Comparison of ENCODE assay signal across 8 cellular contexts in the genomic region with DNA sequence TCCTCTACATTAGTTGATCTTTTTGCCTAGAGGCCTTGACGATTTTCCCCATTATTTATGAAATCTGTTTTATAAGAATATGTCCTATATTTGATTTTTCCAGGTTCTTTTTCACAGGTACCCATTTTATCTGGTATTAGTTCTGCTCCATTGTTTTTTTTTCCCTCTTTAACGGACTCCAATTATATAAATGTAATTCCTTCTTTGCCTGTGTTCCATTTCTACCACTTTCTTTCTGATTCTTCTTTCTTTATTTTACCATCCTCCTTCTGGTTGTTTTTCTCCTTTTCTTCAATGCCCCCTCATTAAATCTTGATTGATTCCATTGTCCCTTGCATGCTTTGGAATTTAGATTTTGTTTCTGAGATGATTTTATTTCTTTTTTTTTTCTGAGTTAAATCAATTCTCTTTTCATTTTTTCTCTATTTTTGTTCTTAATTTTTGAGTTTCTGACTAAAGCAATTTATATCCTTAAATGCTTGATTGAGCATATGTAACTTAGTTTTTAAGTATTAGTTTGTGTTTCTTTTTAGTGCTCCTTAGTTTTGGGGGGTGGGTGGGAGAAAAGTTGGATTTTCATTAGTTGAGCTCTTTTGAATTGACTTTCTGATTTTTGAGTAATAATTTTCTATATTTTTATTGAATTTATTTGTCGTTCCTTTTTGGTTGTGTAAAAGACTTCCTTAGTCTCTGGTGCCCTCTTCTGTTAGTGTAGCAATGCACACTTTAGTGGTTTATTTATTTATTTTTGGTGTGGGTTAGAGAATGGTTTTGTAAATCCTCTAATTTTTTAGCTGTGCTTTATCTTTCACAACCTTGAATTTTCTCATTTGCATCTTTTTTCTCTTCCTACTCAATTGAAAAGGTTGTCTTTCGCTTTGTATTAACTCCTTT.
DNase-seq lines count a peak whose midpoint lies in the region; ATAC-seq and TF ChIP-seq lines count a peak whose summit lies in the region.

No MANE protein-coding gene starts in this region.

- H3K36me3 ChIP-seq in heart right ventricle (peaks cover 0 to 6% (median 0%) of the 10 kb centered on the region in 9 donors), OCI-LY3 (replicated peaks; ENCODE audit: low read depth, low read length) (no peaks in the 10 kb centered on the region), upper lobe of right lung (no peaks in the 10 kb centered on the region)

- H3K79me2 ChIP-seq in OCI-LY3 (ENCODE audit: low read length) = 0 out of 2 replicates have a peak, but pooled peaks cover 2% of the 10 kb centered on the region

- H3K4me1 ChIP-seq in heart right ventricle (peaks cover 0 to 9% (median 0%) of the 10 kb centered on the region in 9 donors), OCI-LY3 (ENCODE audit: low read length) (peaks cover 13% of the 10 kb centered on the region), upper lobe of right lung (no peaks in the 10 kb centered on the region)

- no peaks in the 10 kb centered on the region for H3K27me3 Mint-ChIP-seq in activated CD8-positive, alpha-beta memory T cell treated with anti-CD3 and anti-CD28 coated beads, Interleukin-2, amount 10 ng/mL, durations not matched to agents 7 days and 5 days

- intact Hi-C loops in heart right ventricle (cut with DNase I) = loop anchor here in 8 of 10 donors (2.0 to 10.0 kb wide), 5 partner anchors 187 to 347 kb away; no protein-coding TSS in a partner anchor
- intact Hi-C loops in Right ventricle myocardium superior (cut with DNase I) = loop anchor here (5.0 kb wide), 1 partner anchor 260 kb away; no protein-coding TSS in a partner anchor
- intact Hi-C loops in upper lobe of right lung (cut with DNase I) = no loop called here

- WGBS in heart right ventricle, 2 donors = 87 to 88% methylated on average over 4 of the region's 4 CpGs

- H4K20me1 ChIP-seq in OCI-LY3 (ENCODE audit: insufficient read depth, low read length) = no peaks in the 10 kb centered on the region; the same call in 1 of the 2 replicates

- H3K27ac Mint-ChIP-seq in activated CD8-positive, alpha-beta memory T cell treated with anti-CD3 and anti-CD28 coated beads, Interleukin-2, amount 10 ng/mL, durations not matched to agents 7 days and 5 days = no peak overlapping the region

- peaks cover 15% of the 10 kb centered on the region for H3K4me1 Mint-ChIP-seq in activated CD8-positive, alpha-beta memory T cell treated with anti-CD3 and anti-CD28 coated beads, Interleukin-2, amount 10 ng/mL, durations not matched to agents 7 days and 5 days

- no peak overlapping the region for H3K27ac ChIP-seq in heart right ventricle
- no peak overlapping the region for H3K27ac ChIP-seq in OCI-LY3 (ENCODE audit: low read length)
- H3K27ac ChIP-seq in upper lobe of right lung = no peak overlapping the region

- H3K9me3 ChIP-seq in heart right ventricle = peaks cover 0 to 12% (median 4%) of the 10 kb centered on the region in 11 donors
- H3K9me3 ChIP-seq in OCI-LY3 (ENCODE audit: insufficient read depth, low read length) = no peaks in the 10 kb centered on the region
- no peaks in the 10 kb centered on the region for H3K9me3 ChIP-seq in upper lobe of right lung

- no peaks in the 10 kb centered on the region for H3K9me3 Mint-ChIP-seq in activated CD8-positive, alpha-beta memory T cell treated with anti-CD3 and anti-CD28 coated beads, Interleukin-2, amount 10 ng/mL, durations not matched to agents 7 days and 5 days (ENCODE audit: low read depth)

- peak overlapping the region; percentile 22; the same call in 1 of the 2 replicates for H3K4me2 ChIP-seq in OCI-LY3 (ENCODE audit: low read length)

- H3K27me3 ChIP-seq in heart right ventricle (no peaks in the 10 kb centered on the region), OCI-LY3 (ENCODE audit: low read depth, low read length) (no peaks in the 10 kb centered on the region), upper lobe of right lung (no peaks in the 10 kb centered on the region)

- H2AFZ ChIP-seq in OCI-LY3 (ENCODE audit: low read depth, low read length) = no peak overlapping the region

- TF ChIP-seq CTCF in heart right ventricle (IDR thresholded peaks at IDR 0.05) (peak in 8 of 9 donors; percentile 24 to 70 (median 54)), OCI-LY3 (IDR thresholded peaks at IDR 0.05; ENCODE audit: low read depth, low read length) (peak; percentile 52; the same call in 1 of the 2 replicates), epithelial cell of proximal tubule (conservative IDR thresholded peaks at IDR 0.05; ENCODE audit: low read depth, low read length) (peak; percentile 53), upper lobe of right lung (IDR thresholded peaks at IDR 0.05) (peak; percentile 40)

- no peak for ATAC-seq in heart right ventricle
- ATAC-seq in Right ventricle myocardium superior (ENCODE audit: poor library complexity) = no peak
- no peak for ATAC-seq in upper lobe of right lung
- ATAC-seq in activated CD8-positive, alpha-beta memory T cell treated with anti-CD3 and anti-CD28 coated beads, Interleukin-2, amount 10 ng/mL, durations not matched to agents 7 days and 5 days = no peak

- no peak overlapping the region for H3K9ac ChIP-seq in OCI-LY3 (ENCODE audit: low read length)

- CTCF ChIA-PET in activated CD8-positive, alpha-beta memory T cell treated with anti-CD3 and anti-CD28 coated beads, Interleukin-2, amount 10 ng/mL, durations not matched to agents 7 days and 5 days (lab: Charles Lee) = interaction anchor here (3.0 kb wide), 1 partner anchor 258 kb away, joined by 13 read pairs; no protein-coding TSS in a partner anchor

- no peak overlapping the region for H3K4me3 ChIP-seq in heart right ventricle
- H3K4me3 ChIP-seq in OCI-LY3 (ENCODE audit: low read length) = no peak overlapping the region
- no peak overlapping the region for H3K4me3 ChIP-seq in epithelial cell of proximal tubule (ENCODE audit: low read depth, low read length)
- no peak overlapping the region for H3K4me3 ChIP-seq in upper lobe of right lung

- DNase-seq in heart right ventricle (no peak), Right ventricle myocardium superior (no peak), epithelial cell of proximal tubule (ENCODE audit: low read depth) (no peak), upper lobe of right lung (no peak), NCI-H748 (lab: John Stamatoyannopoulos, UW; ENCODE audit: unreplicated experiment) (no peak), islet precursor cell (no peak)
- DNase-seq in activated CD8-positive, alpha-beta memory T cell treated with anti-CD3 and anti-CD28 coated beads, Interleukin-2, amount 10 ng/mL, durations not matched to agents 7 days and 5 days = no peak

- no peaks in the 10 kb centered on the region for H3K36me3 Mint-ChIP-seq in activated CD8-positive, alpha-beta memory T cell treated with anti-CD3 and anti-CD28 coated beads, Interleukin-2, amount 10 ng/mL, durations not matched to agents 7 days and 5 days

- H3K4me3 Mint-ChIP-seq in activated CD8-positive, alpha-beta memory T cell treated with anti-CD3 and anti-CD28 coated beads, Interleukin-2, amount 10 ng/mL, durations not matched to agents 7 days and 5 days = no peak overlapping the region
